Comparison of ENCODE assay signal across 1 cellular context in genomic region chr11:64207247-64208085, GRCh38.
TF ChIP-seq lines count a peak whose summit lies in the region.

No MANE protein-coding gene starts in this region.

TF ChIP-seq in GM12878, 131 proteins besides CTCF, POLR2A, EP300 and RAD21 (continued from another document):
- peak; percentile 52; the same call in 1 of the 2 replicates for TF ChIP-seq MTA2 (IDR thresholded peaks at IDR 0.05; ENCODE audit: low read depth)
- peak; percentile 49 for TF ChIP-seq POLR2AphosphoS2 (IDR thresholded peaks at IDR 0.05; ENCODE audit: low read depth, low read length)
- TF ChIP-seq ZNF217 (IDR thresholded peaks at IDR 0.05) = no peak
- TF ChIP-seq CREM (IDR thresholded peaks at IDR 0.05; ENCODE audit: low read depth) = peak; percentile 76
- TF ChIP-seq MAX (IDR thresholded peaks at IDR 0.05; ENCODE audit: low read depth, low read length) = peak; percentile 72
- TF ChIP-seq SKIL (IDR thresholded peaks at IDR 0.05; ENCODE audit: low read depth, poor library complexity, severe bottlenecking) = no peak
- no peak for TF ChIP-seq KLF5 (IDR thresholded peaks at IDR 0.05; ENCODE audit: partially characterized antibody)
- TF ChIP-seq SIN3A (IDR thresholded peaks at IDR 0.05; ENCODE audit: low read depth, low read length) = 0 out of 2 replicates have a peak, but pooled peaks have one; percentile 38
- no peak for TF ChIP-seq HSF1 (IDR thresholded peaks at IDR 0.05; ENCODE audit: low read depth, low read length)
- TF ChIP-seq LARP7 (IDR thresholded peaks at IDR 0.05) = peak; percentile 16; the same call in 1 of the 2 replicates
- TF ChIP-seq PKNOX1 (IDR thresholded peaks at IDR 0.05) = peak; percentile 81
- TF ChIP-seq FOS (IDR thresholded peaks at IDR 0.05; ENCODE audit: borderline replicate concordance, extremely low read depth, insufficient read length) = no peak
- 0 out of 2 replicates have a peak, but pooled peaks have one; percentile 21 for TF ChIP-seq CHD1 (IDR thresholded peaks at IDR 0.05; ENCODE audit: low read depth, low read length)
- no peak for TF ChIP-seq MYB (IDR thresholded peaks at IDR 0.05; ENCODE audit: borderline replicate concordance, low read depth, low read length)
- no peak for TF ChIP-seq CBX5 (IDR thresholded peaks at IDR 0.05; ENCODE audit: low read depth)
- no peak for TF ChIP-seq JUNB (IDR thresholded peaks at IDR 0.05)
- no peak for TF ChIP-seq ZNF274 (IDR thresholded peaks at IDR 0.05; ENCODE audit: insufficient read depth, insufficient read length)
- TF ChIP-seq POLR2AphosphoS5 (IDR thresholded peaks at IDR 0.05; ENCODE audit: low read length) = peak; percentile 85
- TF ChIP-seq TAF1 (IDR thresholded peaks at IDR 0.05; ENCODE audit: borderline replicate concordance, low read depth, low read length) = peak; percentile 90; the same call in 1 of the 2 replicates
- peak; percentile 77; the same call in 1 of the 2 replicates for TF ChIP-seq RB1 (IDR thresholded peaks at IDR 0.05; ENCODE audit: borderline replicate concordance)
- no peak for TF ChIP-seq FOXM1 (IDR thresholded peaks at IDR 0.05; ENCODE audit: low read depth, low read length)
- no peak for TF ChIP-seq HDAC6 (IDR thresholded peaks at IDR 0.05; ENCODE audit: unreplicated experiment)
- peak; percentile 70; the same call in 1 of the 2 replicates for TF ChIP-seq ZBTB40 (IDR thresholded peaks at IDR 0.05; ENCODE audit: borderline replicate concordance)
- TF ChIP-seq ATF7 (IDR thresholded peaks at IDR 0.05; ENCODE audit: low read depth) = peak; percentile 58
- no peak for TF ChIP-seq PRDM15 (CRISPR knock-in tag; IDR thresholded peaks at IDR 0.05)
- TF ChIP-seq CHD4 (IDR thresholded peaks at IDR 0.05) = no peak
- no peak for TF ChIP-seq SREBF1 (IDR thresholded peaks at IDR 0.05; ENCODE audit: low read length)
- TF ChIP-seq REST (IDR thresholded peaks at IDR 0.05; ENCODE audit: low read depth, low read length) = no peak
- TF ChIP-seq GABPA (IDR thresholded peaks at IDR 0.05; ENCODE audit: low read depth) = peak; percentile 80
- TF ChIP-seq RCOR1 (conservative IDR thresholded peaks at IDR 0.05; ENCODE audit: low read depth, low read length) = no peak
- peak; percentile 15 to 55; a peak in 2 of 3 replicates for TF ChIP-seq EGR1 (IDR thresholded peaks at IDR 0.05; ENCODE audit: borderline replicate concordance in 1 of 2, low read depth in 2 of 2, low read length in 2 of 2)
- TF ChIP-seq SUZ12 (IDR thresholded peaks at IDR 0.05; ENCODE audit: unreplicated experiment) = no peak
- TF ChIP-seq STAT1 (conservative IDR thresholded peaks at IDR 0.05) = no peak
- peak; percentile 48; the same call in 1 of the 2 replicates for TF ChIP-seq ESRRA (IDR thresholded peaks at IDR 0.05; ENCODE audit: low read length)
- peak; percentile 76 for TF ChIP-seq NR2F1 (conservative IDR thresholded peaks at IDR 0.05)
- no peak for TF ChIP-seq NFXL1 (IDR thresholded peaks at IDR 0.05; ENCODE audit: borderline replicate concordance)
- no peak for TF ChIP-seq BCL3 (IDR thresholded peaks at IDR 0.05; ENCODE audit: borderline replicate concordance, insufficient read depth, low read depth, low read length, poor library complexity, severe bottlenecking)
TF ChIP-seq in GM12878: peak in this region for 56.
